Comparison of ENCODE assay signal across 8 cellular contexts in genomic region chr17:16395887-16396286, GRCh38. TPM values are rescaled to one million over a fixed set of nuclear protein-coding genes. Genes with fewer than 3 reads are reported as not detected.
DNase-seq lines count a peak whose midpoint lies in the region; ATAC-seq, FAIRE-seq and TF ChIP-seq lines count a peak whose summit lies in the region.
"Not testable (repeated sequence)": the region's sequence is repeated elsewhere in the genome, so short reads cannot be mapped to it uniquely, and the experiment has no call there.

No MANE protein-coding gene starts in this region.

- TF ChIP-seq CTCF in A549 (IDR thresholded peaks at IDR 0.05); K562 (IDR thresholded peaks at IDR 0.05 in 2 of 3, conservative IDR thresholded peaks at IDR 0.05 in 1 of 3; ENCODE audit: insufficient read depth in 2 of 3, low read depth in 1 of 3, low read length in 3 of 3); esophagus muscularis mucosa (IDR thresholded peaks at IDR 0.05); mesothelial cell of epicardium (IDR thresholded peaks at IDR 0.05; ENCODE audit: unreplicated experiment); psoas muscle (IDR thresholded peaks at IDR 0.05); thoracic aorta (IDR thresholded peaks at IDR 0.05): not testable (repeated sequence)

- H4K20me1 ChIP-seq in K562 (replicated peaks; ENCODE audit: control insufficient read depth, insufficient read depth, low read length): not testable (repeated sequence)

- peaks cover 32% of the 10 kb centered on the region for H3K4me1 Mint-ChIP-seq in mesothelial cell of epicardium

- DNase-seq in A549 (ENCODE audit: low read depth in 1 of 2, low spot score in 1 of 2); esophagus muscularis mucosa (ENCODE audit: extremely low spot score); mesothelial cell of epicardium (ENCODE audit: low spot score in 2 of 2, unreplicated experiment in 2 of 2); thoracic aorta (ENCODE audit: low spot score): not testable (repeated sequence)
- peak in 2 of 4 experiments; percentile 34 to 54 for DNase-seq in K562 (ENCODE audit: extremely low read depth in 1 of 4, low spot score in 3 of 4)
- peak; percentile 44 for DNase-seq in left ventricle myocardium superior
- DNase-seq in psoas muscle: peak in 1 of 2 donors; percentile 3

- not testable (repeated sequence) for H3K27me3 Mint-ChIP-seq in mesothelial cell of epicardium (ENCODE audit: low read depth)

- not testable (repeated sequence) for H3K9me1 ChIP-seq in K562 (ENCODE audit: control insufficient read depth, insufficient read depth, low read length)

- not testable (repeated sequence) for H3K9me3 Mint-ChIP-seq in mesothelial cell of epicardium

- H3K27me3 ChIP-seq in K562 (ENCODE audit: control insufficient read depth in 2 of 2, insufficient read depth in 2 of 2, low read length in 2 of 2); esophagus muscularis mucosa; psoas muscle (ENCODE audit: insufficient read depth in 3 of 3, low read length in 2 of 3); thoracic aorta (replicated peaks; ENCODE audit: insufficient read depth): not testable (repeated sequence)

- H3K4me1 ChIP-seq in A549 (peaks cover 13% of the 10 kb centered on the region), K562 (replicated peaks in 1 of 2; ENCODE audit: control insufficient read depth in 2 of 2, insufficient read depth in 2 of 2, low read length in 2 of 2) (peaks cover 2 to 21% of the 10 kb centered on the region in 2 experiments; a peak in 4 of 5 replicates), psoas muscle (peaks cover 16% of the 10 kb centered on the region), thoracic aorta (ENCODE audit: control insufficient read depth in 1 of 2, low read depth in 2 of 2) (peaks cover 8 to 25% of the 10 kb centered on the region in 2 donors)
- not testable (repeated sequence) for H3K4me1 ChIP-seq in esophagus muscularis mucosa

- H3K27ac ChIP-seq in A549: peak overlapping the region in 1 of 2 experiments; percentile 32; a peak in 1 of 6 replicates
- peak overlapping the region; percentile 40; the same call in 2 of the 3 replicates for H3K27ac ChIP-seq in K562 (ENCODE audit: extremely low read depth, low read depth, low read length)
- peak overlapping the region in 3 of 4 donors; percentile 10 to 22 (median 11) for H3K27ac ChIP-seq in esophagus muscularis mucosa (replicated peaks in 1 of 4)
- peak overlapping the region; percentile 86 for H3K27ac ChIP-seq in psoas muscle
- H3K27ac ChIP-seq in thoracic aorta: peak overlapping the region; percentile 80 to 95

- not testable (repeated sequence) for H2AFZ ChIP-seq in K562 (ENCODE audit: low read depth, low read length)

- ATAC-seq in A549: peak; percentile 27 to 54; a peak in 3 of 6 replicates
- ATAC-seq in SK-N-SH treated with all-trans-retinoic acid at 6 μM for 48 hours: peak; percentile 40; the same call in 2 of the 3 replicates
- ATAC-seq in K562: peak; percentile 52
- peak; percentile 79 for ATAC-seq in left ventricle myocardium superior
- peak; percentile 7 to 29 (median 21) for ATAC-seq in psoas muscle
- peak; percentile 87 for ATAC-seq in thoracic aorta (ENCODE audit: insufficient number of reproducible peaks, low FRiP score, low read depth)

- in situ Hi-C loops in K562 (cut with MboI): not testable (repeated sequence)

- TF ChIP-seq RAD21 in A549 (conservative IDR thresholded peaks at IDR 0.05 in 1 of 2, IDR thresholded peaks at IDR 0.05 in 1 of 2); K562 (CRISPR knock-in tag; conservative IDR thresholded peaks at IDR 0.05 in 1 of 2, IDR thresholded peaks at IDR 0.05 in 1 of 2): not testable (repeated sequence)

- not testable (repeated sequence) for H3K79me2 ChIP-seq in K562 (ENCODE audit: control insufficient read depth, insufficient read depth, low read length)

- not testable (repeated sequence) for H3K4me3 ChIP-seq in A549, K562, esophagus muscularis mucosa, psoas muscle, thoracic aorta

- FAIRE-seq in A549 (lab: Jason Lieb, UNC): not testable (repeated sequence)
- peak; percentile 6 for FAIRE-seq in K562 (lab: Jason Lieb, UNC)

- H3K9ac ChIP-seq in K562 (ENCODE audit: insufficient read depth in 1 of 2, low read depth in 2 of 2, low read length in 2 of 2): not testable (repeated sequence)

- H3K9me3 ChIP-seq in A549; K562 (replicated peaks; ENCODE audit: control insufficient read depth, insufficient read depth, low read depth, low read length); esophagus muscularis mucosa; psoas muscle; thoracic aorta: not testable (repeated sequence)

- peak overlapping the region; percentile 61 for H3K27ac Mint-ChIP-seq in mesothelial cell of epicardium

- not testable (repeated sequence) for BruUV-seq in K562 (replicated peaks; lab: Mats Ljungman, UMichigan)

- not testable (repeated sequence) for H3K4me2 ChIP-seq in A549; K562 (ENCODE audit: insufficient read depth, low read length)

- H3K36me3 Mint-ChIP-seq in mesothelial cell of epicardium: not testable (repeated sequence)

- POLR2A ChIA-PET in A549 (lab: Yijun Ruan, JAX): not testable (repeated sequence)
- POLR2A ChIA-PET in K562 (lab: Yijun Ruan, JAX): interaction anchor here (0.6 to 2.5 kb wide), 3 partner anchors 13 to 48 kb away, joined by 3 to 13 read pairs (median 6); partner anchors contain the start of gene UBB

- intact Hi-C loops in K562 (cut with micrococcal nuclease); esophagus muscularis mucosa (cut with DNase I); left ventricle myocardium superior (cut with micrococcal nuclease); psoas muscle (cut with DNase I): not testable (repeated sequence)

- not testable (repeated sequence) for TF ChIP-seq POLR2A in A549 (IDR thresholded peaks at IDR 0.05; ENCODE audit: low read length); K562 (conservative IDR thresholded peaks at IDR 0.05); esophagus muscularis mucosa (IDR thresholded peaks at IDR 0.05; ENCODE audit: low read depth)

- 79% methylated on average over 4 of the region's 4 CpGs for WGBS in A549 (ENCODE audit: missing lambda C conversion rate)
- WGBS in K562 (ENCODE audit: insufficient coverage, low coverage, missing lambda C conversion rate): 14% methylated on average over 3 of the region's 4 CpGs
- WGBS in esophagus muscularis mucosa: 57% methylated on average over 4 of the region's 4 CpGs
- WGBS in psoas muscle, 3 donors: 46 to 72% (median 52%) methylated on average over 4 of the region's 4 CpGs

- H3K4me3 Mint-ChIP-seq in mesothelial cell of epicardium: not testable (repeated sequence)

- not testable (repeated sequence) for H3K36me3 ChIP-seq in K562 (ENCODE audit: control insufficient read depth, insufficient read depth, low read length); esophagus muscularis mucosa; psoas muscle (ENCODE audit: insufficient read depth in 1 of 2, low read depth in 1 of 2); thoracic aorta

- TF ChIP-seq EP300 in A549 (IDR thresholded peaks at IDR 0.05); K562 (IDR thresholded peaks at IDR 0.05; ENCODE audit: low read length); esophagus muscularis mucosa (IDR thresholded peaks at IDR 0.05): not testable (repeated sequence)

- CTCF ChIA-PET in A549 (lab: Yijun Ruan, JAX): interaction anchor here (0.9 to 1.0 kb wide), 2 partner anchors 32 to 126 kb away, joined by 3 read pairs; no protein-coding TSS in a partner anchor
- CTCF ChIA-PET in K562 (lab: Yijun Ruan, JAX; ENCODE audit: low intra/inter-chr PET ratio): not testable (repeated sequence)

RNA-seq across cellular contexts. Expression of gene UBB, which starts 15.0 kb away (rescaled TPM):
- polyA plus RNA-seq in A549 (2011; rRNA removed) (2,851 and 4,311 TPM in 2 replicates), A549 (2017; fragmentation: RNase III; extraction: RNeasy Plus Mini Kit Qiagen cat#74134 plus additional on column Dnase treatment) (2,383 to 2,467 TPM (median 2,404 TPM) in 3 replicates), K562 (2011; rRNA removed) (1,069 and 1,272 TPM in 2 replicates), K562 (2014; fragmentation: Illumina TruSeq; extraction: Trizol) (1,681 and 1,922 TPM in 2 replicates), K562 (2014; fragmentation: Nextera tagmentation; extraction: Ambion mirVana) (1,000 to 10,000 TPM; 3,942 to 4,143 TPM), K562 (2014; rRNA removed) (1,696 and 2,000 TPM in 2 replicates), psoas muscle (1,000 to 10,000 TPM in 2 of 3 donors, 100 to 1,000 TPM in 1; 700 to 1,893 (median 1,030) TPM)
- 3,984 and 4,472 TPM in 2 replicates for polyA plus RNA-seq in A549 (2012; cell fraction: cytosol; rRNA removed)
- polyA plus RNA-seq in A549 (2012; cell fraction: nucleus; rRNA removed): 2,091 and 2,511 TPM in 2 replicates
- polyA minus RNA-seq in A549 (2011; rRNA and poly(A)+ RNA removed): 2,750 and 3,886 TPM in 2 replicates
- total RNA-seq in K562 (2011; cell fraction: chromatin; rRNA removed; ENCODE audit: low replicate concordance): 132 and 247 TPM in 2 replicates
- total RNA-seq in K562 (2011; cell fraction: nucleolus; rRNA removed): 377 and 399 TPM in 2 replicates
- total RNA-seq in K562 (2011; cell fraction: nucleoplasm; rRNA removed): 354 and 382 TPM in 2 replicates
- total RNA-seq in K562 (2014; rRNA removed) (2,054 and 2,801 TPM in 2 replicates), K562 (2014; rRNA removed; fragmentation: Illumina TruSeq; extraction: Trizol) (1,199 and 1,477 TPM in 2 replicates), K562 (2015; rRNA removed; fragmentation: Illumina TruSeq; extraction: Trizol) (1,630 and 1,692 TPM in 2 replicates), K562 (2021) (1,581 and 1,675 TPM in 2 replicates), esophagus muscularis mucosa (1,000 to 10,000 TPM in 2 of 4 donors, 100 to 1,000 TPM in 2; 713 to 1,130 (median 983) TPM), left ventricle myocardium superior (1,672 TPM), mesothelial cell of epicardium (1,270 to 1,309 TPM (median 1,304 TPM) in 3 replicates), psoas muscle (1,000 to 10,000 TPM; 1,704 to 3,203 (median 2,212) TPM), thoracic aorta (100 to 1,000 TPM; 520 to 686 TPM)
- 1,564 and 2,005 TPM in 2 replicates for polyA plus RNA-seq in K562 (2011; cell fraction: cytosol; rRNA removed)
- 726 and 879 TPM in 2 replicates for polyA plus RNA-seq in K562 (2011; cell fraction: nucleus; rRNA removed)
- polyA plus RNA-seq in K562 (2012): 2,693 and 3,124 TPM in 2 replicates
- 966 and 1,497 TPM in 2 replicates for polyA minus RNA-seq in K562 (2011; rRNA and poly(A)+ RNA removed)
- 625 and 785 TPM in 2 replicates for polyA minus RNA-seq in K562 (2011; cell fraction: cytosol; rRNA and poly(A)+ RNA removed)
- 116 and 251 TPM in 2 replicates for polyA minus RNA-seq in K562 (2011; cell fraction: nucleus; rRNA and poly(A)+ RNA removed)

RNA-seq across cellular contexts. Expression of gene TRPV2, which starts 19.5 kb away (rescaled TPM):
- 0.31 and 0.60 TPM in 2 replicates for polyA plus RNA-seq in A549 (2011; rRNA removed)
- 0.87 and 1.1 TPM in 2 replicates for polyA plus RNA-seq in A549 (2012; cell fraction: cytosol; rRNA removed)
- polyA plus RNA-seq in A549 (2012; cell fraction: nucleus; rRNA removed): 0.86 and 1.7 TPM in 2 replicates
- 0.35 to 0.62 TPM (median 0.61 TPM) in 3 replicates for polyA plus RNA-seq in A549 (2017; fragmentation: RNase III; extraction: RNeasy Plus Mini Kit Qiagen cat#74134 plus additional on column Dnase treatment)
- 0.37 and 0.73 TPM in 2 replicates for polyA minus RNA-seq in A549 (2011; rRNA and poly(A)+ RNA removed)
- 66.3 and 211 TPM in 2 replicates for total RNA-seq in K562 (2011; cell fraction: chromatin; rRNA removed; ENCODE audit: low replicate concordance)
- 185 and 234 TPM in 2 replicates for total RNA-seq in K562 (2011; cell fraction: nucleolus; rRNA removed)
- 108 and 114 TPM in 2 replicates for total RNA-seq in K562 (2011; cell fraction: nucleoplasm; rRNA removed)
- total RNA-seq in K562 (2014; rRNA removed): 43.5 and 51.6 TPM in 2 replicates
- total RNA-seq in K562 (2014; rRNA removed; fragmentation: Illumina TruSeq; extraction: Trizol): 24.1 and 30.3 TPM in 2 replicates
- total RNA-seq in K562 (2015; rRNA removed; fragmentation: Illumina TruSeq; extraction: Trizol): 28.6 and 31.9 TPM in 2 replicates
- 93.6 and 97.5 TPM in 2 replicates for total RNA-seq in K562 (2021)
- polyA plus RNA-seq in K562 (2011; rRNA removed): 37.5 and 60.1 TPM in 2 replicates
- polyA plus RNA-seq in K562 (2011; cell fraction: cytosol; rRNA removed): 43.3 and 57.1 TPM in 2 replicates
- polyA plus RNA-seq in K562 (2011; cell fraction: nucleus; rRNA removed): 61.7 and 85.4 TPM in 2 replicates
- 83.6 and 173 TPM in 2 replicates for polyA plus RNA-seq in K562 (2012)
- 29.6 and 39.7 TPM in 2 replicates for polyA plus RNA-seq in K562 (2014; fragmentation: Illumina TruSeq; extraction: Trizol)
- polyA plus RNA-seq in K562 (2014; fragmentation: Nextera tagmentation; extraction: Ambion mirVana): 10 to 100 TPM in 1 of 2 experiments, 1 to 10 TPM in 1; 10.0 to 15.6 TPM
- 33.7 and 42.0 TPM in 2 replicates for polyA plus RNA-seq in K562 (2014; rRNA removed)
- polyA minus RNA-seq in K562 (2011; rRNA and poly(A)+ RNA removed): 43.0 and 43.3 TPM in 2 replicates
- polyA minus RNA-seq in K562 (2011; cell fraction: cytosol; rRNA and poly(A)+ RNA removed): 86.4 and 94.1 TPM in 2 replicates
- polyA minus RNA-seq in K562 (2011; cell fraction: nucleus; rRNA and poly(A)+ RNA removed): 27.1 and 30.0 TPM in 2 replicates
- 10 to 100 TPM; 11.3 to 19.1 (median 17.7) TPM for total RNA-seq in esophagus muscularis mucosa
- total RNA-seq in left ventricle myocardium superior: 8.1 TPM
- 1.9 to 4.5 TPM (median 2.1 TPM) in 3 replicates for total RNA-seq in mesothelial cell of epicardium
- 10 to 100 TPM in 1 of 4 donors, 1 to 10 TPM in 3; 3.9 to 10.3 (median 6.7) TPM for total RNA-seq in psoas muscle
- 1 to 10 TPM; 1.6 to 3.8 (median 3.4) TPM for polyA plus RNA-seq in psoas muscle
- 10 to 100 TPM; 18.5 to 28.6 TPM for total RNA-seq in thoracic aorta

RNA-seq across cellular contexts. Expression of gene CENPV, which starts 42.6 kb away (rescaled TPM):
- polyA plus RNA-seq in A549 (2011; rRNA removed) (191 and 202 TPM in 2 replicates), A549 (2017; fragmentation: RNase III; extraction: RNeasy Plus Mini Kit Qiagen cat#74134 plus additional on column Dnase treatment) (106 to 114 TPM (median 112 TPM) in 3 replicates), K562 (2011; rRNA removed) (112 and 128 TPM in 2 replicates), K562 (2014; fragmentation: Illumina TruSeq; extraction: Trizol) (89.3 and 96.6 TPM in 2 replicates), K562 (2014; fragmentation: Nextera tagmentation; extraction: Ambion mirVana) (10 to 100 TPM; 17.8 to 25.8 TPM), K562 (2014; rRNA removed) (91.8 and 100 TPM in 2 replicates), psoas muscle (10 to 100 TPM; 36.5 to 68.3 (median 42.6) TPM)
- 205 and 246 TPM in 2 replicates for polyA plus RNA-seq in A549 (2012; cell fraction: cytosol; rRNA removed)
- polyA plus RNA-seq in A549 (2012; cell fraction: nucleus; rRNA removed): 138 and 220 TPM in 2 replicates
- polyA minus RNA-seq in A549 (2011; rRNA and poly(A)+ RNA removed): 82.3 and 91.1 TPM in 2 replicates
- 56.5 and 86.7 TPM in 2 replicates for total RNA-seq in K562 (2011; cell fraction: chromatin; rRNA removed; ENCODE audit: low replicate concordance)
- 65.5 and 66.5 TPM in 2 replicates for total RNA-seq in K562 (2011; cell fraction: nucleolus; rRNA removed)
- total RNA-seq in K562 (2011; cell fraction: nucleoplasm; rRNA removed): 76.8 and 103 TPM in 2 replicates
- total RNA-seq in K562 (2014; rRNA removed) (90.9 and 131 TPM in 2 replicates), K562 (2014; rRNA removed; fragmentation: Illumina TruSeq; extraction: Trizol) (89.6 and 95.5 TPM in 2 replicates), K562 (2015; rRNA removed; fragmentation: Illumina TruSeq; extraction: Trizol) (67.4 and 75.0 TPM in 2 replicates), K562 (2021) (86.1 and 89.1 TPM in 2 replicates), esophagus muscularis mucosa (10 to 100 TPM in 2 of 4 donors, 1 to 10 TPM in 2; 4.2 to 10.9 (median 8.2) TPM), left ventricle myocardium superior (14.2 TPM), mesothelial cell of epicardium (98.7 to 107 TPM (median 102 TPM) in 3 replicates), psoas muscle (10 to 100 TPM; 29.6 to 44.3 (median 34.1) TPM), thoracic aorta (10 to 100 TPM; 12.0 to 32.5 TPM)
- polyA plus RNA-seq in K562 (2011; cell fraction: cytosol; rRNA removed): 115 and 125 TPM in 2 replicates
- 114 and 127 TPM in 2 replicates for polyA plus RNA-seq in K562 (2011; cell fraction: nucleus; rRNA removed)
- polyA plus RNA-seq in K562 (2012): 64.4 and 69.3 TPM in 2 replicates
- 53.0 and 61.8 TPM in 2 replicates for polyA minus RNA-seq in K562 (2011; rRNA and poly(A)+ RNA removed)
- polyA minus RNA-seq in K562 (2011; cell fraction: cytosol; rRNA and poly(A)+ RNA removed): 24.5 and 25.6 TPM in 2 replicates
- 17.9 and 22.4 TPM in 2 replicates for polyA minus RNA-seq in K562 (2011; cell fraction: nucleus; rRNA and poly(A)+ RNA removed)

Comparison
In these comparisons a context has a peak if more than half of its experiments do, and no peak if none do; other contexts are left out.
1. ATAC-seq: peak in every context shown above with its lines; median percentile 87 in thoracic aorta; 79 in left ventricle myocardium superior; 52 in K562; 40 in A549; 40 in SK-N-SH treated with all-trans-retinoic acid at 6 μM for 48 hours; 21 in psoas muscle.